ENCODE assay signal across 30 cellular contexts in genomic region chr12:91074851-91075250, GRCh38. TPM values are rescaled to one million over a fixed set of nuclear protein-coding genes. Genes with fewer than 3 reads are reported as not detected.
DNase-seq lines count a peak whose midpoint lies in the region; ATAC-seq and TF ChIP-seq lines count a peak whose summit lies in the region.
"Had no signal": no experiment of that assay in that cellular context is flagged by ENCODE, and none has a peak within 500 bp of the region (broad histone marks: within the 10 kb centered on the region; RNA-seq: fewer than 3 reads in every experiment).

No MANE protein-coding gene starts in this region.

- H3K9me3 ChIP-seq in HEK293 (ENCODE audit: control insufficient read depth, insufficient read depth, low read depth, low read length) (no peaks in the 10 kb centered on the region), PC-3 (ENCODE audit: low read length) (no peaks in the 10 kb centered on the region), mesenchymal stem cell (ENCODE audit: control insufficient read depth, low read length) (no peaks in the 10 kb centered on the region), testis (no peaks in the 10 kb centered on the region)
- H3K9me3 ChIP-seq: adrenal gland, body of pancreas, lower lobe of right lung, mucosa of descending colon, ovary had no signal

- no peak for TF ChIP-seq POLR2A in testis (IDR thresholded peaks at IDR 0.05)

- no TSS peak for BruUV-seq in PC-3 (replicated peaks; lab: Mats Ljungman, UMichigan)

- POLR2A ChIA-PET in HEK293 (lab: Yijun Ruan, JAX) = no interaction called here
- POLR2A ChIA-PET in PC-3 (lab: Charles Lee; ENCODE audit: unreplicated experiment) = no interaction called here

- H2AFZ ChIP-seq in PC-3 (ENCODE audit: low read length) = no peak overlapping the region
- H2AFZ ChIP-seq in mesenchymal stem cell (ENCODE audit: low read depth, low read length) = no peak overlapping the region

- DNase-seq in DMS153 (lab: John Stamatoyannopoulos, UW) (peak; percentile 41), PC-3 (peak; percentile 67), mesenchymal stem cell (no peak), NCI-H1694 (lab: John Stamatoyannopoulos, UW) (no peak), DMS 273 (lab: John Stamatoyannopoulos, UW; ENCODE audit: unreplicated experiment) (no peak), testis (no peak)
- DNase-seq: activated CD4-positive, alpha-beta T cell treated with anti-CD3 and anti-CD28 coated beads, Interleukin-2, amount 10 ng/mL, durations not matched to agents 7 days and 5 days; activated T-cell treated with anti-CD3 and anti-CD28 coated beads, Interleukin-2, amount 50 U/mL, for 24 hours; adrenal gland; body of pancreas; EL; Karpas-422; lower lobe of right lung; mucosa of descending colon; MV-4-11; NCI-H187 treated with DMSO at 0.1 percent for 48 hours; NCI-H226; NK-92 treated with Interleukin-12 subunit alpha and Interleukin-12 subunit beta, amount 100 ng/mL, for 24 hours; ovary; retina; stimulated activated CD4-positive, alpha-beta T cell treated with anti-CD3 and anti-CD28 coated beads, Interleukin-2, amount 100 ng/mL, for 24 hours; trophoblast cell had no signal

- H2BK5ac ChIP-seq in mesenchymal stem cell (ENCODE audit: low read depth, low read length, poor library complexity, severe bottlenecking) = no peak overlapping the region

- CTCF ChIA-PET in HEK293 (lab: Yijun Ruan, JAX) (interaction anchor here (0.8 kb wide), 1 partner anchor 255 kb away, joined by 3 read pairs; no protein-coding TSS in a partner anchor), PC-3 (lab: Charles Lee) (interaction anchor here (0.5 kb wide), 1 partner anchor 32 kb away, joined by 4 read pairs; no protein-coding TSS in a partner anchor)

- intact Hi-C loops in PC-3 (cut with micrococcal nuclease) = loop anchor here (5.0 kb wide), 1 partner anchor 53 kb away; no protein-coding TSS in a partner anchor
- intact Hi-C loops in testis (cut with DNase I; ENCODE audit: low total_unique reads) = no loop called here

- no peak overlapping the region for H4K8ac ChIP-seq in mesenchymal stem cell (ENCODE audit: low read length)

- H3K27me3 ChIP-seq in PC-3 (ENCODE audit: low read length) = no peaks in the 10 kb centered on the region
- no peaks in the 10 kb centered on the region for H3K27me3 ChIP-seq in mesenchymal stem cell (ENCODE audit: control insufficient read depth in 1 of 2, insufficient read depth in 1 of 2, low read length in 2 of 2)
- no peaks in the 10 kb centered on the region for H3K27me3 ChIP-seq in testis
- H3K27me3 ChIP-seq: adrenal gland, body of pancreas, ovary had no signal

- 68% methylated on average over 1 of the region's 1 CpG for WGBS in mesenchymal stem cell
- 95 to 100% methylated on average over 1 of the region's 1 CpG for WGBS in testis, 2 donors

- no peak overlapping the region for H3K4ac ChIP-seq in mesenchymal stem cell (ENCODE audit: low read depth in 1 of 2, low read length in 2 of 2)

- no peak overlapping the region for H3K14ac ChIP-seq in mesenchymal stem cell (ENCODE audit: low read length in 2 of 2)

- H3K9ac ChIP-seq in PC-3 (ENCODE audit: low read length) (no peak overlapping the region), mesenchymal stem cell (ENCODE audit: low read length) (peak overlapping the region; percentile 70)

- H3K4me3 ChIP-seq in HEK293 (ENCODE audit: low read depth, low read length) = no peak overlapping the region
- no peak overlapping the region for H3K4me3 ChIP-seq in PC-3 (ENCODE audit: low read length)
- peak overlapping the region in 1 of 2 experiments; percentile 47 for H3K4me3 ChIP-seq in mesenchymal stem cell (ENCODE audit: insufficient read depth in 1 of 2, low read depth in 1 of 2, low read length in 2 of 2)
- H3K4me3 ChIP-seq in testis = no peak overlapping the region
- H3K4me3 ChIP-seq: adrenal gland, body of pancreas, GM12878, lower lobe of right lung, mucosa of descending colon, ovary had no signal

- H3K4me2 ChIP-seq in PC-3 (ENCODE audit: low read length) (peak overlapping the region; percentile 56), mesenchymal stem cell (ENCODE audit: low read length, poor library complexity, severe bottlenecking) (no peak overlapping the region)

- no peak overlapping the region for H2BK120ac ChIP-seq in mesenchymal stem cell (ENCODE audit: low read depth, low read length)

- no peak overlapping the region for H3K18ac ChIP-seq in mesenchymal stem cell (ENCODE audit: low read depth in 1 of 2, low read length in 2 of 2)

- no peaks in the 10 kb centered on the region for H3K79me2 ChIP-seq in PC-3 (ENCODE audit: low read length)

- no peaks in the 10 kb centered on the region for H3K79me1 ChIP-seq in mesenchymal stem cell (replicated peaks; ENCODE audit: low read length, poor library complexity, severe bottlenecking)

- H3K27ac ChIP-seq in HEK293 (ENCODE audit: extremely low read depth, low read depth, low read length) = no peak overlapping the region
- H3K27ac ChIP-seq in PC-3 (ENCODE audit: low read length) = 0 out of 2 replicates have a peak overlapping the region, but pooled peaks have one; percentile 3
- no peak overlapping the region for H3K27ac ChIP-seq in mesenchymal stem cell (ENCODE audit: low read length, poor library complexity, severe bottlenecking)
- peak overlapping the region in 1 of 2 donors; percentile 34 for H3K27ac ChIP-seq in testis
- H3K27ac ChIP-seq: adrenal gland, body of pancreas, C4-2B, HL-60, lower lobe of right lung had no signal

- H4K91ac ChIP-seq in mesenchymal stem cell (ENCODE audit: low read length) = no peak overlapping the region

- H3K9me2 ChIP-seq in PC-3 (replicated peaks; ENCODE audit: low read length) = no peaks in the 10 kb centered on the region

- no peak overlapping the region for H2BK12ac ChIP-seq in mesenchymal stem cell (ENCODE audit: low read length in 2 of 2)

- H3K36me3 ChIP-seq in HEK293 (ENCODE audit: control insufficient read depth in 2 of 2, insufficient read depth in 1 of 2, low read length in 2 of 2) (no peaks in the 10 kb centered on the region), PC-3 (ENCODE audit: low read depth, low read length) (no peaks in the 10 kb centered on the region), mesenchymal stem cell (ENCODE audit: control insufficient read depth in 1 of 2, insufficient read depth in 2 of 2, low read depth in 1 of 2, low read length in 2 of 2) (no peaks in the 10 kb centered on the region), testis (ENCODE audit: low read depth, missing control alignments) (no peaks in the 10 kb centered on the region)
- H3K36me3 ChIP-seq: adrenal gland, lower lobe of right lung, ovary had no signal

- H3K4me1 ChIP-seq in HEK293 (ENCODE audit: control insufficient read depth, insufficient read depth, low read length) = peaks cover 11% of the 10 kb centered on the region
- H3K4me1 ChIP-seq in PC-3 (ENCODE audit: insufficient read depth, low read length) = peaks cover 30% of the 10 kb centered on the region
- H3K4me1 ChIP-seq in mesenchymal stem cell (ENCODE audit: control insufficient read depth, insufficient read depth, low read depth, low read length) = no peaks in the 10 kb centered on the region
- peaks cover 3% of the 10 kb centered on the region for H3K4me1 ChIP-seq in testis
- H3K4me1 ChIP-seq: adrenal gland, lower lobe of right lung had no signal

- no peak overlapping the region for H2BK15ac ChIP-seq in mesenchymal stem cell (ENCODE audit: low read depth, poor library complexity, severe bottlenecking)

- no peak overlapping the region for H2AK5ac ChIP-seq in mesenchymal stem cell (ENCODE audit: low read length, severe bottlenecking)

- no peaks in the 10 kb centered on the region for H4K20me1 ChIP-seq in PC-3 (ENCODE audit: low read length)

- peak; percentile 81 for ATAC-seq in PC-3
- ATAC-seq: body of pancreas; GM12878; mucosa of descending colon; natural killer cell treated with Interleukin-12 subunit alpha and Interleukin-12 subunit beta and Interleukin-15 and Interleukin-18, amount 100 ng/mL, for 72 hours; Panc1 had no signal

- no peaks in the 10 kb centered on the region for H3F3A ChIP-seq in PC-3 (ENCODE audit: low read length, unreplicated experiment)

- no peak for TF ChIP-seq CTCF in HEK293 (tag by site-specific recombination; IDR thresholded peaks at IDR 0.05)
- TF ChIP-seq CTCF in PC-3 (conservative IDR thresholded peaks at IDR 0.05; ENCODE audit: low read depth, low read length) = no peak
- TF ChIP-seq CTCF in testis (IDR thresholded peaks at IDR 0.05) = no peak

- H3K23ac ChIP-seq in mesenchymal stem cell (ENCODE audit: low read length in 2 of 2) = no peak overlapping the region

TF ChIP-seq in HEK293, 187 proteins besides CTCF, POLR2A, EP300 and RAD21:
- TF ChIP-seq ZBTB10 (tag by site-specific recombination; IDR thresholded peaks at IDR 0.05) = 0 out of 2 replicates have a peak, but pooled peaks have one; percentile 34
- no peak for TF ChIP-seq ZNF654 (tag by site-specific recombination; IDR thresholded peaks at IDR 0.05; ENCODE audit: low read depth)

RNA-seq across cellular contexts. Expression of gene KERA, which starts 17.0 kb away (rescaled TPM):
- total RNA-seq in PC-3 (2014; rRNA removed) (not detected in 2 replicates), testis (under 1 TPM in 1 of 2 donors, not detected in 1; 0.24 TPM)
- 0.01 TPM for polyA plus RNA-seq in mesenchymal stem cell (2013, experiment 1 of 2)
- not detected for polyA plus RNA-seq in mesenchymal stem cell (2013, experiment 2 of 2)
- not detected for polyA plus RNA-seq in testis (ENCODE audit: insufficient read depth, low read depth, low replicate concordance)
- total RNA-seq: activated CD4-positive, alpha-beta T cell treated with anti-CD3 and anti-CD28 coated beads, Interleukin-2, amount 10 ng/mL, durations not matched to agents 7 days and 5 days; adrenal gland; body of pancreas; GM12878; H1; kidney epithelial cell; lower lobe of right lung; natural killer cell treated with Interleukin-12 subunit alpha and Interleukin-12 subunit beta and Interleukin-15 and Interleukin-18, amount 100 ng/mL, for 72 hours had no signal
- polyA plus RNA-seq: adrenal gland, GM12878, H1 had no signal

RNA-seq across cellular contexts. Expression of gene LUM, which starts 36.4 kb away (rescaled TPM):
- total RNA-seq in PC-3 (2014; rRNA removed) (0.15 TPM in 1 of 2 replicates, not detected in the other), testis (10 to 100 TPM in 1 of 2 donors, 1 to 10 TPM in 1; 8.3 to 17.5 TPM)
- polyA plus RNA-seq in mesenchymal stem cell (2013, experiment 1 of 2) = 1,035 TPM
- 1,084 TPM for polyA plus RNA-seq in mesenchymal stem cell (2013, experiment 2 of 2)
- polyA plus RNA-seq in testis (ENCODE audit: insufficient read depth, low read depth, low replicate concordance) = 213 TPM
- total RNA-seq: activated CD4-positive, alpha-beta T cell treated with anti-CD3 and anti-CD28 coated beads, Interleukin-2, amount 10 ng/mL, durations not matched to agents 7 days and 5 days; H1; natural killer cell treated with Interleukin-12 subunit alpha and Interleukin-12 subunit beta and Interleukin-15 and Interleukin-18, amount 100 ng/mL, for 72 hours had no signal
- polyA plus RNA-seq: H1 had no signal

Comparison
In these comparisons a context has a peak if more than half of its experiments do, and no peak if none do; other contexts are left out.
1. DNase-seq: peak in DMS153 (single experiment) and PC-3 (single experiment); none in mesenchymal stem cell (single experiment), NCI-H1694 (single experiment), DMS 273 (single experiment) and testis (single experiment).